In genomic region chr12:57563358-57563757, GRCh38 we compare ENCODE assay signal across 9 cellular contexts.
"Had no signal": no experiment of that assay in that cellular context is flagged by ENCODE, and none has a peak within 500 bp of the region (broad histone marks: within the 10 kb centered on the region; RNA-seq: fewer than 3 reads in every experiment).

No MANE protein-coding gene starts in this region.

- H3K36me3 ChIP-seq: HAP-1 had no signal

- H3K4me3 ChIP-seq: GM23248, GM23338, HAP-1 had no signal

- H3K4me1 ChIP-seq: HAP-1 had no signal

- DNase-seq: GM23248, GOT3, H7, H9, HCEC 1CT, HFFc6 had no signal

- ATAC-seq: GM23338, HCT116 had no signal

- H3K27ac ChIP-seq: GM23248 had no signal

- H3K9me3 ChIP-seq: HAP-1 had no signal
